Comparison of ENCODE assay signal across 8 cellular contexts in genomic region chr1:193019442-193020026, GRCh38. TPM values are rescaled to one million over a fixed set of nuclear protein-coding genes. Genes with fewer than 3 reads are reported as not detected.
DNase-seq lines count a peak whose midpoint lies in the region; ATAC-seq and TF ChIP-seq lines count a peak whose summit lies in the region.

No MANE protein-coding gene starts in this region.

- H3K9me3 ChIP-seq in AG04450 (ENCODE audit: control insufficient read depth, insufficient read depth, low read length): no peaks in the 10 kb centered on the region

- H3K4me3 ChIP-seq in AG04450 (ENCODE audit: low read depth, low read length): no peak overlapping the region
- no peak overlapping the region for H3K4me3 ChIP-seq in choroid plexus epithelial cell (ENCODE audit: low read depth, low read length)

- CTCF ChIA-PET in AG04450 (lab: Charles Lee): interaction anchor here (0.6 to 8.6 kb wide), 41 partner anchors 8 to 550 kb away, joined by 3 to 120 read pairs (median 4); partner anchors contain the start of genes RGS2 and UCHL5

- TF ChIP-seq CTCF in AG04450 (IDR thresholded peaks at IDR 0.05; ENCODE audit: low read depth, low read length) (peak; percentile 54), GM13977 (IDR thresholded peaks at IDR 0.05; ENCODE audit: extremely low read depth, insufficient read depth, missing control alignments) (peak; percentile 54), choroid plexus epithelial cell (conservative IDR thresholded peaks at IDR 0.05; ENCODE audit: low read depth, low read length) (peak; percentile 47)

- in situ Hi-C loops in GM13977 (cut with MboI; ENCODE audit: low pct_unique_long_range_greater_than_20kb, low sequenced_read_pairs, unreplicated experiment): loop anchor here (10.0 kb wide), 2 partner anchors 225 to 545 kb away; no protein-coding TSS in a partner anchor

- ATAC-seq in HG03354 (IDR thresholded peaks at IDR 0.05; ENCODE audit: poor library complexity, severe bottlenecking, unreplicated experiment): peak; percentile 80

- H3K27ac ChIP-seq in AG04450 (ENCODE audit: low read depth, low read length): no peak overlapping the region

- H3K27me3 ChIP-seq in AG04450 (ENCODE audit: control insufficient read depth, insufficient read depth, low read length): no peaks in the 10 kb centered on the region

- DNase-seq in AG04450 (ENCODE audit: low read depth, low spot score) (peak; percentile 27), GM13977 (ENCODE audit: low spot score) (peak; percentile 12), NCI-H748 treated with DMSO at 0.1 percent for 48 hours (lab: John Stamatoyannopoulos, UW) (peak; percentile 20), choroid plexus epithelial cell (ENCODE audit: low read depth) (peak; percentile 85), medulla oblongata (ENCODE audit: extremely low spot score) (peak; percentile 76)
- DNase-seq in activated T-cell treated with anti-CD3 and anti-CD28 coated beads, Interleukin-2, amount 50 U/mL, for 1 hour: no peak
- no peak for DNase-seq in activated CD8-positive, alpha-beta memory T cell treated with anti-CD3 and anti-CD28 coated beads for 24 hours

- POLR2A ChIA-PET in AG04450 (lab: Yijun Ruan, JAX): interaction anchor here (1.7 kb wide), 1 partner anchor 210 kb away, joined by 16 read pairs; the partner anchor contains the start of gene RGS2

RNA-seq across cellular contexts. Expression of gene UCHL5, which starts 39.6 kb away (rescaled TPM):
- polyA plus RNA-seq in AG04450 (2011; rRNA removed): 18.4 and 28.8 TPM in 2 replicates
- 7.7 and 18.9 TPM in 2 replicates for polyA minus RNA-seq in AG04450 (2011; rRNA and poly(A)+ RNA removed)

RNA-seq across cellular contexts. Expression of gene RO60, which starts 39.9 kb away (rescaled TPM):
- polyA plus RNA-seq in AG04450 (2011; rRNA removed): 28.1 and 39.4 TPM in 2 replicates
- polyA minus RNA-seq in AG04450 (2011; rRNA and poly(A)+ RNA removed): 93.6 and 143 TPM in 2 replicates

Comparison
In these comparisons a context has a peak if more than half of its experiments do, and no peak if none do; other contexts are left out.
1. DNase-seq: peak in AG04450 (single experiment), GM13977 (single experiment), NCI-H748 treated with DMSO at 0.1 percent for 48 hours (single experiment), choroid plexus epithelial cell (single experiment) and medulla oblongata (single experiment); none in activated T-cell treated with anti-CD3 and anti-CD28 coated beads, Interleukin-2, amount 50 U/mL, for 1 hour (single experiment) and activated CD8-positive, alpha-beta memory T cell treated with anti-CD3 and anti-CD28 coated beads for 24 hours (single experiment).
2. Peak in every context shown above with its lines, with median percentiles within 50 percentile points of each other: CTCF ChIP-seq.